21 cellular contexts compared by ENCODE assay signal in genomic region chr21:35021546-35021945, GRCh38. TPM values are rescaled to one million over a fixed set of nuclear protein-coding genes. Genes with fewer than 3 reads are reported as not detected.
DNase-seq lines count a peak whose midpoint lies in the region; ATAC-seq and TF ChIP-seq lines count a peak whose summit lies in the region.
"Had no signal": no experiment of that assay in that cellular context is flagged by ENCODE, and none has a peak within 500 bp of the region (broad histone marks: within the 10 kb centered on the region; RNA-seq: fewer than 3 reads in every experiment).

No MANE protein-coding gene starts in this region.

- no peaks in the 10 kb centered on the region for H3K4me1 ChIP-seq in IMR-90 (ENCODE audit: control insufficient read depth, insufficient read depth, low read length)

- CTCF ChIA-PET in activated CD8-positive, alpha-beta T cell treated with anti-CD3 and anti-CD28 coated beads for 36 hours (lab: Charles Lee): interaction anchor here (0.8 to 4.2 kb wide), 10 partner anchors 10 to 135 kb away, joined by 3 to 15 read pairs (median 4); no protein-coding TSS in a partner anchor
- CTCF ChIA-PET in activated CD8-positive, alpha-beta T cell treated with anti-CD3 and anti-CD28 coated beads, Interleukin-2, amount 10 ng/mL, durations not matched to agents 7 days and 5 days (lab: Charles Lee): interaction anchor here (0.7 to 3.1 kb wide), 7 partner anchors 10 to 40 kb away, joined by 3 to 7 read pairs (median 3); no protein-coding TSS in a partner anchor
- CTCF ChIA-PET in IMR-90 (lab: Yijun Ruan, JAX): interaction anchor here (0.5 to 1.3 kb wide), 2 partner anchors 26 to 276 kb away, joined by 3 to 4 read pairs; no protein-coding TSS in a partner anchor

- H3K9me3 ChIP-seq in IMR-90 (ENCODE audit: control insufficient read depth, insufficient read depth, low read length): no peaks in the 10 kb centered on the region
- H3K9me3 ChIP-seq: A549, psoas muscle, SK-N-SH, thoracic aorta had no signal

- H3K27ac ChIP-seq in IMR-90 (ENCODE audit: insufficient read depth, low read length): no peak overlapping the region
- H3K27ac ChIP-seq: C4-2B, psoas muscle, thoracic aorta had no signal

- no peak overlapping the region for H2BK5ac ChIP-seq in IMR-90 (ENCODE audit: low read depth, low read length, poor library complexity, severe bottlenecking)

- intact Hi-C loops in activated CD8-positive, alpha-beta T cell treated with anti-CD3 and anti-CD28 coated beads for 36 hours (cut with micrococcal nuclease): no loop called here
- intact Hi-C loops in IMR-90 (cut with micrococcal nuclease): no loop called here

- BruUV-seq in IMR-90 (replicated peaks; lab: Mats Ljungman, UMichigan): no TSS peak

- no peak overlapping the region for H4K8ac ChIP-seq in IMR-90 (ENCODE audit: low read depth in 2 of 2, low read length in 2 of 2)

- H2AFZ ChIP-seq in IMR-90 (replicated peaks; ENCODE audit: low read length, poor library complexity): peak overlapping the region; percentile 15

- peaks cover 79% of the 10 kb centered on the region for H3K4me1 Mint-ChIP-seq in activated CD8-positive, alpha-beta T cell treated with anti-CD3 and anti-CD28 coated beads for 36 hours (ENCODE audit: low read depth)
- peaks cover 54% of the 10 kb centered on the region for H3K4me1 Mint-ChIP-seq in activated CD8-positive, alpha-beta T cell treated with anti-CD3 and anti-CD28 coated beads, Interleukin-2, amount 10 ng/mL, durations not matched to agents 7 days and 5 days (ENCODE audit: low read depth)
- peaks cover 79% of the 10 kb centered on the region for H3K4me1 Mint-ChIP-seq in central memory CD8-positive, alpha-beta T cell
- H3K4me1 Mint-ChIP-seq in stimulated activated effector memory CD8-positive, alpha-beta T cell treated with anti-CD3 and anti-CD28 coated beads, Interleukin-12 subunit alpha, Interleukin-12 subunit beta, amount 100 ng/mL, for 72 hours: peaks cover 85% of the 10 kb centered on the region

- no peak for TF ChIP-seq POLR2A in IMR-90 (IDR thresholded peaks at IDR 0.05; ENCODE audit: low read depth, low read length)

- H3K56ac ChIP-seq in IMR-90 (ENCODE audit: extremely low read depth, insufficient read depth, low read length): no peak overlapping the region

- no peak for TF ChIP-seq CTCF in activated CD8-positive, alpha-beta T cell treated with anti-CD3 and anti-CD28 coated beads for 36 hours (IDR thresholded peaks at IDR 0.05)
- TF ChIP-seq CTCF in IMR-90 (conservative IDR thresholded peaks at IDR 0.05; ENCODE audit: low read depth, low read length): no peak

- dilution Hi-C loops in IMR-90 (cut with HindIII; ENCODE audit: low sequenced_read_pairs, unreplicated experiment): no loop called here

- in situ Hi-C loops in IMR-90 (cut with MboI; ENCODE audit: low sequenced_read_pairs): no loop called here

- WGBS in IMR-90 (ENCODE audit: extremely low coverage in 2 of 2, insufficient read length in 1 of 2), 2 experiments: no CpG with 5 or more reads among the region's 3 CpGs

- peak overlapping the region; percentile 43 for H3K27ac Mint-ChIP-seq in activated CD8-positive, alpha-beta T cell treated with anti-CD3 and anti-CD28 coated beads for 36 hours
- H3K27ac Mint-ChIP-seq in activated CD8-positive, alpha-beta T cell treated with anti-CD3 and anti-CD28 coated beads, Interleukin-2, amount 10 ng/mL, durations not matched to agents 7 days and 5 days: no peak overlapping the region
- peak overlapping the region; percentile 29 for H3K27ac Mint-ChIP-seq in central memory CD8-positive, alpha-beta T cell (ENCODE audit: low read depth)
- peak overlapping the region; percentile 41 for H3K27ac Mint-ChIP-seq in stimulated activated effector memory CD8-positive, alpha-beta T cell treated with anti-CD3 and anti-CD28 coated beads, Interleukin-12 subunit alpha, Interleukin-12 subunit beta, amount 100 ng/mL, for 72 hours

- no peak overlapping the region for H4K91ac ChIP-seq in IMR-90 (ENCODE audit: insufficient read depth, low read depth, low read length)

- peaks cover 4% of the 10 kb centered on the region for H3K9me3 Mint-ChIP-seq in activated CD8-positive, alpha-beta T cell treated with anti-CD3 and anti-CD28 coated beads for 36 hours
- H3K9me3 Mint-ChIP-seq in activated CD8-positive, alpha-beta T cell treated with anti-CD3 and anti-CD28 coated beads, Interleukin-2, amount 10 ng/mL, durations not matched to agents 7 days and 5 days (ENCODE audit: insufficient read depth): no peaks in the 10 kb centered on the region
- no peaks in the 10 kb centered on the region for H3K9me3 Mint-ChIP-seq in central memory CD8-positive, alpha-beta T cell
- peaks cover 2% of the 10 kb centered on the region for H3K9me3 Mint-ChIP-seq in stimulated activated effector memory CD8-positive, alpha-beta T cell treated with anti-CD3 and anti-CD28 coated beads, Interleukin-12 subunit alpha, Interleukin-12 subunit beta, amount 100 ng/mL, for 72 hours

- H3K27me3 Mint-ChIP-seq in activated CD8-positive, alpha-beta T cell treated with anti-CD3 and anti-CD28 coated beads for 36 hours: no peaks in the 10 kb centered on the region
- H3K27me3 Mint-ChIP-seq in activated CD8-positive, alpha-beta T cell treated with anti-CD3 and anti-CD28 coated beads, Interleukin-2, amount 10 ng/mL, durations not matched to agents 7 days and 5 days (ENCODE audit: low read depth): peaks cover 3% of the 10 kb centered on the region
- H3K27me3 Mint-ChIP-seq in central memory CD8-positive, alpha-beta T cell: no peaks in the 10 kb centered on the region

- no peak overlapping the region for H3K4me3 Mint-ChIP-seq in activated CD8-positive, alpha-beta T cell treated with anti-CD3 and anti-CD28 coated beads for 36 hours
- H3K4me3 Mint-ChIP-seq in activated CD8-positive, alpha-beta T cell treated with anti-CD3 and anti-CD28 coated beads, Interleukin-2, amount 10 ng/mL, durations not matched to agents 7 days and 5 days: no peak overlapping the region
- peak overlapping the region; percentile 23 for H3K4me3 Mint-ChIP-seq in central memory CD8-positive, alpha-beta T cell
- peak overlapping the region; percentile 17 for H3K4me3 Mint-ChIP-seq in stimulated activated effector memory CD8-positive, alpha-beta T cell treated with anti-CD3 and anti-CD28 coated beads, Interleukin-12 subunit alpha, Interleukin-12 subunit beta, amount 100 ng/mL, for 72 hours

- H3K27me3 ChIP-seq in IMR-90 (ENCODE audit: control insufficient read depth, insufficient read depth, low read length): no peaks in the 10 kb centered on the region

- H3K79me1 ChIP-seq in IMR-90 (ENCODE audit: low read depth in 1 of 2, low read length in 2 of 2): peaks cover 0 to 10% of the 10 kb centered on the region in 2 experiments; a peak in 1 of 4 replicates

- H3K9ac ChIP-seq in IMR-90 (ENCODE audit: low read depth, low read length): no peak overlapping the region
- H3K9ac ChIP-seq: SK-N-SH had no signal

- no peak overlapping the region for H3K4ac ChIP-seq in IMR-90 (ENCODE audit: low read depth, low read length)

- no peak overlapping the region for H3K4me3 ChIP-seq in IMR-90 (ENCODE audit: insufficient read depth, low read depth, low read length)
- H3K4me3 ChIP-seq: A549, psoas muscle, thoracic aorta had no signal

- POLR2A ChIA-PET in activated CD8-positive, alpha-beta T cell treated with anti-CD3 and anti-CD28 coated beads for 36 hours (lab: Charles Lee): interaction anchor here (0.7 to 2.8 kb wide), 12 partner anchors 15 to 135 kb away, joined by 3 to 22 read pairs (median 4); no protein-coding TSS in a partner anchor
- POLR2A ChIA-PET in activated CD8-positive, alpha-beta T cell treated with anti-CD3 and anti-CD28 coated beads, Interleukin-2, amount 10 ng/mL, durations not matched to agents 7 days and 5 days (lab: Charles Lee): interaction anchor here (1.0 kb wide), 1 partner anchor 86 kb away, joined by 3 read pairs; no protein-coding TSS in a partner anchor
- POLR2A ChIA-PET in IMR-90 (lab: Charles Lee; ENCODE audit: unreplicated experiment): no interaction called here

- H3K14ac ChIP-seq in IMR-90 (replicated peaks; ENCODE audit: low read depth, low read length): no peak overlapping the region; the same call in 1 of the 2 replicates

- no peak overlapping the region for H2BK15ac ChIP-seq in IMR-90 (ENCODE audit: low read depth, low read length)

- peak overlapping the region; percentile 27; the same call in 1 of the 2 replicates for H2BK120ac ChIP-seq in IMR-90 (ENCODE audit: low read depth, low read length)

- 0 out of 2 replicates have a peak overlapping the region, but pooled peaks have one; percentile 22 for H2AK5ac ChIP-seq in IMR-90 (ENCODE audit: low read depth, low read length)

- ATAC-seq in activated CD8-positive, alpha-beta T cell treated with anti-CD3 and anti-CD28 coated beads for 36 hours: no peak
- ATAC-seq in activated CD8-positive, alpha-beta T cell treated with anti-CD3 and anti-CD28 coated beads, Interleukin-2, amount 10 ng/mL, durations not matched to agents 7 days and 5 days: no peak
- ATAC-seq in IMR-90 (ENCODE audit: low read depth): no peak
- ATAC-seq in central memory CD8-positive, alpha-beta T cell (replicated peaks; ENCODE audit: extremely low read depth, poor library complexity, severe bottlenecking): no peak
- ATAC-seq in stimulated activated effector memory CD8-positive, alpha-beta T cell treated with anti-CD3 and anti-CD28 coated beads, Interleukin-12 subunit alpha, Interleukin-12 subunit beta, amount 100 ng/mL, for 72 hours: no peak
- ATAC-seq: A549 had no signal

- H3K18ac ChIP-seq in IMR-90 (ENCODE audit: low read depth, low read length): no peak overlapping the region

- H4K20me1 ChIP-seq in IMR-90 (ENCODE audit: insufficient read depth, low read length): no peaks in the 10 kb centered on the region

- H3K36me3 ChIP-seq in IMR-90 (ENCODE audit: control insufficient read depth, insufficient read depth, low read length): no peaks in the 10 kb centered on the region
- H3K36me3 ChIP-seq: thoracic aorta had no signal

- no peak overlapping the region for H4K5ac ChIP-seq in IMR-90 (ENCODE audit: low read depth, low read length)

- TF ChIP-seq RAD21 in IMR-90 (IDR thresholded peaks at IDR 0.05; ENCODE audit: low read length): no peak

- H3K4me2 ChIP-seq in IMR-90 (ENCODE audit: low read depth, low read length): no peak overlapping the region
- H3K4me2 ChIP-seq: A549, SK-N-SH had no signal

- H2AK9ac ChIP-seq in IMR-90 (replicated peaks; ENCODE audit: low read depth, low read length, poor library complexity): no peak overlapping the region

- H3K9me1 ChIP-seq in IMR-90 (ENCODE audit: insufficient read depth, low read length): 0 out of 2 replicates have a peak, but pooled peaks cover 4% of the 10 kb centered on the region

- H3K23ac ChIP-seq in IMR-90 (ENCODE audit: low read depth, low read length): no peak overlapping the region; the same call in 1 of the 2 replicates

- peaks cover 6% of the 10 kb centered on the region for H3K36me3 Mint-ChIP-seq in activated CD8-positive, alpha-beta T cell treated with anti-CD3 and anti-CD28 coated beads for 36 hours (ENCODE audit: low read depth)
- H3K36me3 Mint-ChIP-seq in activated CD8-positive, alpha-beta T cell treated with anti-CD3 and anti-CD28 coated beads, Interleukin-2, amount 10 ng/mL, durations not matched to agents 7 days and 5 days (ENCODE audit: low read depth): peaks cover 5% of the 10 kb centered on the region
- H3K36me3 Mint-ChIP-seq in central memory CD8-positive, alpha-beta T cell (ENCODE audit: insufficient read depth): peaks cover 12% of the 10 kb centered on the region
- peaks cover 23% of the 10 kb centered on the region for H3K36me3 Mint-ChIP-seq in stimulated activated effector memory CD8-positive, alpha-beta T cell treated with anti-CD3 and anti-CD28 coated beads, Interleukin-12 subunit alpha, Interleukin-12 subunit beta, amount 100 ng/mL, for 72 hours

- H2BK20ac ChIP-seq in IMR-90 (ENCODE audit: low read depth, low read length): no peak overlapping the region

- DNase-seq in activated CD8-positive, alpha-beta T cell treated with anti-CD3 and anti-CD28 coated beads for 36 hours: no peak
- DNase-seq in activated CD8-positive, alpha-beta T cell treated with anti-CD3 and anti-CD28 coated beads, Interleukin-2, amount 10 ng/mL, durations not matched to agents 7 days and 5 days: no peak
- DNase-seq in IMR-90 (no peak), LoVo (ENCODE audit: low spot score) (no peak), HT-29 (ENCODE audit: low spot score) (no peak), NCI-H1694 treated with DMSO at 0.1 percent for 48 hours (lab: John Stamatoyannopoulos, UW) (no peak)
- DNase-seq in central memory CD8-positive, alpha-beta T cell (ENCODE audit: low spot score in 2 of 2): no peak
- no peak for DNase-seq in stimulated activated effector memory CD8-positive, alpha-beta T cell treated with anti-CD3 and anti-CD28 coated beads, Interleukin-12 subunit alpha, Interleukin-12 subunit beta, amount 100 ng/mL, for 72 hours (ENCODE audit: low spot score in 2 of 2)
- DNase-seq: aorta; cerebellar nuclear complex; DMS79; mesendoderm; NCI-H1694; NCI-H2227 treated with DMSO at 0.1 percent for 48 hours; psoas muscle; SK-N-SH; stimulated activated CD4-positive, alpha-beta T cell treated with anti-CD3 and anti-CD28 coated beads, Interleukin-4, amount 100 ng/mL, for 4 hours had no signal

RNA-seq across cellular contexts. Expression of gene RUNX1, which starts 27.6 kb away (rescaled TPM):
- 10 to 100 TPM; 18.7 to 19.0 TPM for total RNA-seq in activated CD8-positive, alpha-beta T cell treated with anti-CD3 and anti-CD28 coated beads for 36 hours
- 10 to 100 TPM; 10.4 to 10.6 TPM for total RNA-seq in activated CD8-positive, alpha-beta T cell treated with anti-CD3 and anti-CD28 coated beads, Interleukin-2, amount 10 ng/mL, durations not matched to agents 7 days and 5 days
- 16.7 and 56.5 TPM in 2 replicates for total RNA-seq in IMR-90 (2012; rRNA removed)
- polyA plus RNA-seq in IMR-90 (2012; rRNA removed): 34.5 and 45.0 TPM in 2 replicates
- polyA plus RNA-seq in IMR-90 (2012; cell fraction: cytosol; rRNA removed): 33.2 and 58.6 TPM in 2 replicates
- 85.5 and 137 TPM in 2 replicates for polyA plus RNA-seq in IMR-90 (2012; cell fraction: nucleus; rRNA removed; ENCODE audit: low replicate concordance)
- total RNA-seq in HT-29 (2014; rRNA removed; shearing (Covaris generic)): 17.6 and 26.7 TPM in 2 replicates
- polyA plus RNA-seq: neural cell had no signal

Comparison
In these comparisons a context has a peak if more than half of its experiments do, and no peak if none do; other contexts are left out.
1. H3K4me3 Mint-ChIP-seq: peak in central memory CD8-positive, alpha-beta T cell (single experiment) and stimulated activated effector memory CD8-positive, alpha-beta T cell treated with anti-CD3 and anti-CD28 coated beads, Interleukin-12 subunit alpha, Interleukin-12 subunit beta, amount 100 ng/mL, for 72 hours (single experiment); none in activated CD8-positive, alpha-beta T cell treated with anti-CD3 and anti-CD28 coated beads for 36 hours (single experiment) and activated CD8-positive, alpha-beta T cell treated with anti-CD3 and anti-CD28 coated beads, Interleukin-2, amount 10 ng/mL, durations not matched to agents 7 days and 5 days (single experiment).